ENCODE assay signal across 1 cellular context in genomic region chr19:47336761-47337718, GRCh38.
TF ChIP-seq lines count a peak whose summit lies in the region.
"Not testable (repeated sequence)": the region's sequence is repeated elsewhere in the genome, so short reads cannot be mapped to it uniquely, and the experiment has no call there.

No MANE protein-coding gene starts in this region.

TF ChIP-seq in HepG2, 621 proteins besides CTCF, POLR2A, EP300 and RAD21:
- TF ChIP-seq, protein P1, sequence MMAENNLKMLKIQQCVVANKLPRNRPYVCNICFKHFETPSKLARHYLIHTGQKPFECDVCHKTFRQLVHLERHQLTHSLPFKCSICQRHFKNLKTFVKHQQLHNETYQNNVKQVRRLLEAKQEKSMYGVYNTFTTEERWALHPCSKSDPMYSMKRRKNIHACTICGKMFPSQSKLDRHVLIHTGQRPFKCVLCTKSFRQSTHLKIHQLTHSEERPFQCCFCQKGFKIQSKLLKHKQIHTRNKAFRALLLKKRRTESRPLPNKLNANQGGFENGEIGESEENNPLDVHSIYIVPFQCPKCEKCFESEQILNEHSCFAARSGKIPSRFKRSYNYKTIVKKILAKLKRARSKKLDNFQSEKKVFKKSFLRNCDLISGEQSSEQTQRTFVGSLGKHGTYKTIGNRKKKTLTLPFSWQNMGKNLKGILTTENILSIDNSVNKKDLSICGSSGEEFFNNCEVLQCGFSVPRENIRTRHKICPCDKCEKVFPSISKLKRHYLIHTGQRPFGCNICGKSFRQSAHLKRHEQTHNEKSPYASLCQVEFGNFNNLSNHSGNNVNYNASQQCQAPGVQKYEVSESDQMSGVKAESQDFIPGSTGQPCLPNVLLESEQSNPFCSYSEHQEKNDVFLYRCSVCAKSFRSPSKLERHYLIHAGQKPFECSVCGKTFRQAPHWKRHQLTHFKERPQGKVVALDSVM (CRISPR knock-in tag; IDR thresholded peaks at IDR 0.05) = peak; percentile 69; the same call in 1 of the 2 replicates
- TF ChIP-seq ZNF768 (CRISPR knock-in tag; IDR thresholded peaks at IDR 0.05) (peak; percentile 73; the same call in 1 of the 2 replicates), ETV5 (CRISPR knock-in tag; IDR thresholded peaks at IDR 0.05; ENCODE audit: borderline replicate concordance) (peak; percentile 50; the same call in 1 of the 2 replicates), ELF3 (CRISPR knock-in tag; IDR thresholded peaks at IDR 0.05) (0 out of 2 replicates have a peak, but pooled peaks have one; percentile 25), GABPA (CRISPR knock-in tag; IDR thresholded peaks at IDR 0.05; ENCODE audit: low read depth) (0 out of 2 replicates have a peak, but pooled peaks have one; percentile 44), ADNP (CRISPR knock-in tag; IDR thresholded peaks at IDR 0.05) (0 out of 2 replicates have a peak, but pooled peaks have one; percentile 22), ZNF281 (CRISPR knock-in tag; IDR thresholded peaks at IDR 0.05; ENCODE audit: borderline replicate concordance) (peak; percentile 62; the same call in 1 of the 2 replicates)
- not testable (repeated sequence) for TF ChIP-seq GABPA (IDR thresholded peaks at IDR 0.05; ENCODE audit: low read depth, low read length)
- TF ChIP-seq, protein P2, sequence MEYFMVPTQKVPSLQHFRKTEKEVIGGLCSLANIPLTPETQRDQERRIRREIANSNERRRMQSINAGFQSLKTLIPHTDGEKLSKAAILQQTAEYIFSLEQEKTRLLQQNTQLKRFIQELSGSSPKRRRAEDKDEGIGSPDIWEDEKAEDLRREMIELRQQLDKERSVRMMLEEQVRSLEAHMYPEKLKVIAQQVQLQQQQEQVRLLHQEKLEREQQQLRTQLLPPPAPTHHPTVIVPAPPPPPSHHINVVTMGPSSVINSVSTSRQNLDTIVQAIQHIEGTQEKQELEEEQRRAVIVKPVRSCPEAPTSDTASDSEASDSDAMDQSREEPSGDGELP (IDR thresholded peaks at IDR 0.05; ENCODE audit: borderline replicate concordance, low read depth) = peak; percentile 48; the same call in 1 of the 2 replicates
